ENCODE assay signal across 1 cellular context in genomic region chr11:12767577-12767976, GRCh38.
TF ChIP-seq lines count a peak whose summit lies in the region.

No MANE protein-coding gene starts in this region.

TF ChIP-seq in HepG2, 621 proteins besides CTCF, POLR2A, EP300 and RAD21 (continued from another document):
- TF ChIP-seq, protein P1, sequence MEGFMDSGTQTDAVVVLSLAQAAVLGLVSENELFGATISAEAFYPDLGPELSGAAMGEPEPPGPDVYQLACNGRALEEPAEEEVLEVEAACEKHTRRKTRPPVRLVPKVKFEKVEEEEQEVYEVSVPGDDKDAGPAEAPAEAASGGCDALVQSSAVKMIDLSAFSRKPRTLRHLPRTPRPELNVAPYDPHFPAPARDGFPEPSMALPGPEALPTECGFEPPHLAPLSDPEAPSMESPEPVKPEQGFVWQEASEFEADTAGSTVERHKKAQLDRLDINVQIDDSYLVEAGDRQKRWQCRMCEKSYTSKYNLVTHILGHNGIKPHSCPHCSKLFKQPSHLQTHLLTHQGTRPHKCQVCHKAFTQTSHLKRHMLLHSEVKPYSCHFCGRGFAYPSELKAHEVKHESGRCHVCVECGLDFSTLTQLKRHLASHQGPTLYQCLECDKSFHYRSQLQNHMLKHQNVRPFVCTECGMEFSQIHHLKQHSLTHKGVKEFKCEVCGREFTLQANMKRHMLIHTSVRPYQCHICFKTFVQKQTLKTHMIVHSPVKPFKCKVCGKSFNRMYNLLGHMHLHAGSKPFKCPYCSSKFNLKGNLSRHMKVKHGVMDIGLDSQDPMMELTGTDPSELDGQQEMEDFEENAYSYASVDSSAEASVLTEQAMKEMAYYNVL (CRISPR knock-in tag; IDR thresholded peaks at IDR 0.05; ENCODE audit: borderline replicate concordance) = peak; percentile 65; the same call in 1 of the 2 replicates
- TF ChIP-seq, protein P2, sequence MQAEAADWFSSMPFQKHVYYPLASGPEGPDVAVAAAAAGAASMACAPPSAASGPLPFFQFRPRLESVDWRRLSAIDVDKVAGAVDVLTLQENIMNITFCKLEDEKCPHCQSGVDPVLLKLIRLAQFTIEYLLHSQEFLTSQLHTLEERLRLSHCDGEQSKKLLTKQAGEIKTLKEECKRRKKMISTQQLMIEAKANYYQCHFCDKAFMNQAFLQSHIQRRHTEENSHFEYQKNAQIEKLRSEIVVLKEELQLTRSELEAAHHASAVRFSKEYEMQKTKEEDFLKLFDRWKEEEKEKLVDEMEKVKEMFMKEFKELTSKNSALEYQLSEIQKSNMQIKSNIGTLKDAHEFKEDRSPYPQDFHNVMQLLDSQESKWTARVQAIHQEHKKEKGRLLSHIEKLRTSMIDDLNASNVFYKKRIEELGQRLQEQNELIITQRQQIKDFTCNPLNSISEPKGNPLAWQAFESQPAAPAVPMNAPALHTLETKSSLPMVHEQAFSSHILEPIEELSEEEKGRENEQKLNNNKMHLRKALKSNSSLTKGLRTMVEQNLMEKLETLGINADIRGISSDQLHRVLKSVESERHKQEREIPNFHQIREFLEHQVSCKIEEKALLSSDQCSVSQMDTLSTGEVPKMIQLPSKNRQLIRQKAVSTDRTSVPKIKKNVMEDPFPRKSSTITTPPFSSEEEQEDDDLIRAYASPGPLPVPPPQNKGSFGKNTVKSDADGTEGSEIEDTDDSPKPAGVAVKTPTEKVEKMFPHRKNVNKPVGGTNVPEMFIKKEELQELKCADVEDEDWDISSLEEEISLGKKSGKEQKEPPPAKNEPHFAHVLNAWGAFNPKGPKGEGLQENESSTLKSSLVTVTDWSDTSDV (CRISPR knock-in tag; IDR thresholded peaks at IDR 0.05) = no peak
- TF ChIP-seq REST (IDR thresholded peaks at IDR 0.05; ENCODE audit: borderline replicate concordance in 1 of 2, low read depth in 1 of 2, low read length in 2 of 2) = no peak
- TF ChIP-seq POLR2AphosphoS2 (IDR thresholded peaks at IDR 0.05; ENCODE audit: low read depth, low read length) = no peak
- TF ChIP-seq BCL6 (CRISPR knock-in tag; IDR thresholded peaks at IDR 0.05) = peak; percentile 40; the same call in 1 of the 2 replicates
- no peak for TF ChIP-seq ZNF816 (CRISPR knock-in tag; IDR thresholded peaks at IDR 0.05; ENCODE audit: borderline replicate concordance)
- no peak for TF ChIP-seq ZNF235 (CRISPR knock-in tag; IDR thresholded peaks at IDR 0.05; ENCODE audit: borderline replicate concordance)
- 0 out of 2 replicates have a peak, but pooled peaks have one; percentile 27 for TF ChIP-seq HNF4G (IDR thresholded peaks at IDR 0.05; ENCODE audit: borderline replicate concordance, low read depth, low read length)
- TF ChIP-seq HNF4G (CRISPR knock-in tag; IDR thresholded peaks at IDR 0.05; ENCODE audit: borderline replicate concordance, low read depth) = no peak
- TF ChIP-seq, protein P3, sequence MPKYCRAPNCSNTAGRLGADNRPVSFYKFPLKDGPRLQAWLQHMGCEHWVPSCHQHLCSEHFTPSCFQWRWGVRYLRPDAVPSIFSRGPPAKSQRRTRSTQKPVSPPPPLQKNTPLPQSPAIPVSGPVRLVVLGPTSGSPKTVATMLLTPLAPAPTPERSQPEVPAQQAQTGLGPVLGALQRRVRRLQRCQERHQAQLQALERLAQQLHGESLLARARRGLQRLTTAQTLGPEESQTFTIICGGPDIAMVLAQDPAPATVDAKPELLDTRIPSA (CRISPR knock-in tag; IDR thresholded peaks at IDR 0.05; ENCODE audit: borderline replicate concordance) = no peak
- TF ChIP-seq ZMYM4 (CRISPR knock-in tag; IDR thresholded peaks at IDR 0.05) = peak; percentile 19; the same call in 1 of the 2 replicates
- 0 out of 2 replicates have a peak, but pooled peaks have one; percentile 25 for TF ChIP-seq PPARG (CRISPR knock-in tag; conservative IDR thresholded peaks at IDR 0.05)
- no peak for TF ChIP-seq ZNF468 (CRISPR knock-in tag; IDR thresholded peaks at IDR 0.05)
- TF ChIP-seq, protein P4, sequence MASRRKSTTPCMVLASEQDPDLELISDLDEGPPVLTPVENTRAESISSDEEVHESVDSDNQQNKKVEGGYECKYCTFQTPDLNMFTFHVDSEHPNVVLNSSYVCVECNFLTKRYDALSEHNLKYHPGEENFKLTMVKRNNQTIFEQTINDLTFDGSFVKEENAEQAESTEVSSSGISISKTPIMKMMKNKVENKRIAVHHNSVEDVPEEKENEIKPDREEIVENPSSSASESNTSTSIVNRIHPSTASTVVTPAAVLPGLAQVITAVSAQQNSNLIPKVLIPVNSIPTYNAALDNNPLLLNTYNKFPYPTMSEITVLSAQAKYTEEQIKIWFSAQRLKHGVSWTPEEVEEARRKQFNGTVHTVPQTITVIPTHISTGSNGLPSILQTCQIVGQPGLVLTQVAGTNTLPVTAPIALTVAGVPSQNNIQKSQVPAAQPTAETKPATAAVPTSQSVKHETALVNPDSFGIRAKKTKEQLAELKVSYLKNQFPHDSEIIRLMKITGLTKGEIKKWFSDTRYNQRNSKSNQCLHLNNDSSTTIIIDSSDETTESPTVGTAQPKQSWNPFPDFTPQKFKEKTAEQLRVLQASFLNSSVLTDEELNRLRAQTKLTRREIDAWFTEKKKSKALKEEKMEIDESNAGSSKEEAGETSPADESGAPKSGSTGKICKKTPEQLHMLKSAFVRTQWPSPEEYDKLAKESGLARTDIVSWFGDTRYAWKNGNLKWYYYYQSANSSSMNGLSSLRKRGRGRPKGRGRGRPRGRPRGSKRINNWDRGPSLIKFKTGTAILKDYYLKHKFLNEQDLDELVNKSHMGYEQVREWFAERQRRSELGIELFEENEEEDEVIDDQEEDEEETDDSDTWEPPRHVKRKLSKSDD (CRISPR knock-in tag; IDR thresholded peaks at IDR 0.05; ENCODE audit: low read depth) = no peak
- TF ChIP-seq MEIS1 (CRISPR knock-in tag; IDR thresholded peaks at IDR 0.05; ENCODE audit: borderline replicate concordance) = no peak
